19 cellular contexts compared by ENCODE assay signal in genomic region chr5:32526815-32527214, GRCh38. TPM values are rescaled to one million over a fixed set of nuclear protein-coding genes. Genes with fewer than 3 reads are reported as not detected.
A peak's percentile ranks its signal among the peaks of the same experiment; 100 is the strongest.
DNase-seq lines count a peak whose midpoint lies in the region; TF ChIP-seq lines count a peak whose summit lies in the region.
"Had no signal": no experiment of that assay in that cellular context is flagged by ENCODE, and none has a peak within 500 bp of the region (broad histone marks: within the 10 kb centered on the region; RNA-seq: fewer than 3 reads in every experiment).

No MANE protein-coding gene starts in this region.

- no peaks in the 10 kb centered on the region for H3K79me2 ChIP-seq in neural progenitor cell (ENCODE audit: low read depth)

- no peak overlapping the region for H3K4me2 ChIP-seq in neural progenitor cell
- H3K4me2 ChIP-seq: BLaER1, KMS-11 had no signal

- H3K27me3 ChIP-seq in Caco-2 (replicated peaks; ENCODE audit: control insufficient read depth, insufficient read depth, low read length) (no peaks in the 10 kb centered on the region), neural progenitor cell (no peaks in the 10 kb centered on the region)
- H3K27me3 ChIP-seq: BLaER1, Peyer's patch, SJCRH30 had no signal

- H3K4me3 ChIP-seq in Caco-2 (ENCODE audit: low read depth, low read length) (no peak overlapping the region), neural progenitor cell (no peak overlapping the region)
- H3K4me3 ChIP-seq: BLaER1, Peyer's patch, SJCRH30 had no signal

- no peak for TF ChIP-seq CTCF in CD14-positive monocyte (IDR thresholded peaks at IDR 0.05)
- TF ChIP-seq CTCF in Caco-2 (IDR thresholded peaks at IDR 0.05; ENCODE audit: insufficient read depth in 1 of 2, low read depth in 1 of 2, low read length in 1 of 2, severe bottlenecking in 1 of 2, unreplicated experiment in 1 of 2): no peak
- TF ChIP-seq CTCF in neural progenitor cell (IDR thresholded peaks at IDR 0.05): no peak

- peaks cover 10% of the 10 kb centered on the region for H3K4me1 ChIP-seq in Caco-2
- no peaks in the 10 kb centered on the region for H3K4me1 ChIP-seq in neural progenitor cell
- H3K4me1 ChIP-seq: BLaER1, Peyer's patch, SJCRH30 had no signal

- peaks cover 3 to 11% (median 4%) of the 10 kb centered on the region in 3 donors for H3K27me3 Mint-ChIP-seq in CD14-positive monocyte (ENCODE audit: low read depth in 3 of 3)
- no peaks in the 10 kb centered on the region for H3K27me3 Mint-ChIP-seq in Caco-2 (ENCODE audit: insufficient read depth, unreplicated experiment)
- H3K27me3 Mint-ChIP-seq in neural progenitor cell (ENCODE audit: insufficient read depth, low read depth): peaks cover 3% of the 10 kb centered on the region

- CTCF ChIA-PET in Caco-2 (lab: Charles Lee): no interaction called here

- H3K4me1 Mint-ChIP-seq in CD14-positive monocyte (peaks cover 42% of the 10 kb centered on the region), Caco-2 (ENCODE audit: low read depth, unreplicated experiment) (peaks cover 12% of the 10 kb centered on the region), neural progenitor cell (peaks cover 7% of the 10 kb centered on the region)

- H4K20me1 ChIP-seq in neural progenitor cell (ENCODE audit: low read depth): no peaks in the 10 kb centered on the region
- H4K20me1 ChIP-seq: BLaER1 had no signal

- intact Hi-C loops in CD14-positive monocyte (cut with micrococcal nuclease): loop anchor here in 1 of 2 donors (10.0 kb wide), 1 partner anchor 82 kb away; the partner anchor contains the start of gene ZFR
- intact Hi-C loops in Caco-2 (cut with micrococcal nuclease; ENCODE audit: unreplicated experiment): loop anchor here (2.0 to 5.0 kb wide), 2 partner anchors 45 to 60 kb away; no protein-coding TSS in a partner anchor

- H3K9me3 Mint-ChIP-seq in CD14-positive monocyte (no peaks in the 10 kb centered on the region), Caco-2 (ENCODE audit: unreplicated experiment) (peaks cover 10% of the 10 kb centered on the region), neural progenitor cell (no peaks in the 10 kb centered on the region)
- H3K9me3 Mint-ChIP-seq: H9 had no signal

- H3K27ac Mint-ChIP-seq in CD14-positive monocyte: peak overlapping the region; percentile 5 to 90 (median 70)
- H3K27ac Mint-ChIP-seq in Caco-2 (ENCODE audit: unreplicated experiment): peak overlapping the region; percentile 26
- no peak overlapping the region for H3K27ac Mint-ChIP-seq in neural progenitor cell
- H3K27ac Mint-ChIP-seq: H9 had no signal

- no peak overlapping the region for H3K27ac ChIP-seq in neural progenitor cell
- H3K27ac ChIP-seq: BLaER1, HL-60, KMS-11, Peyer's patch, SJCRH30 had no signal

- H3K9ac ChIP-seq in neural progenitor cell: no peak overlapping the region
- H3K9ac ChIP-seq: BLaER1, KMS-11 had no signal

- H3K36me3 Mint-ChIP-seq in CD14-positive monocyte: no peaks in the 10 kb centered on the region
- no peaks in the 10 kb centered on the region for H3K36me3 Mint-ChIP-seq in Caco-2 (ENCODE audit: insufficient read depth, unreplicated experiment)
- H3K36me3 Mint-ChIP-seq in neural progenitor cell: no peaks in the 10 kb centered on the region

- DNase-seq in CD14-positive monocyte (ENCODE audit: low spot score): no peak
- DNase-seq in Caco-2: no peak
- DNase-seq in MV-4-11 (lab: John Stamatoyannopoulos, UW): peak; percentile 11
- DNase-seq in fibroblast of peridontal ligament (ENCODE audit: extremely low read depth): peak; percentile 8
- no peak for DNase-seq in neural progenitor cell (ENCODE audit: low spot score)
- no peak for DNase-seq in COLO668 (lab: John Stamatoyannopoulos, UW; ENCODE audit: unreplicated experiment)
- no peak for DNase-seq in SHP77 (lab: John Stamatoyannopoulos, UW)
- DNase-seq: DMS79, H9, NCI-H1092, NCI-H146, NCI-H2029, NCI-H2227 treated with DMSO at 0.1 percent for 48 hours, NCI-H510A, Peyer's patch, SJCRH30 had no signal

- H3F3A ChIP-seq in neural progenitor cell (ENCODE audit: low read depth): no peaks in the 10 kb centered on the region

- H3K36me3 ChIP-seq in Caco-2 (ENCODE audit: control insufficient read depth, insufficient read depth, low read length) (no peaks in the 10 kb centered on the region), neural progenitor cell (no peaks in the 10 kb centered on the region)
- H3K36me3 ChIP-seq: BLaER1, Peyer's patch, SJCRH30 had no signal

- no TSS peak for BruUV-seq in Caco-2 (replicated peaks; lab: Mats Ljungman, UMichigan)

- H3K4me3 Mint-ChIP-seq in CD14-positive monocyte (peak overlapping the region in 1 of 2 donors; percentile 17), Caco-2 (ENCODE audit: unreplicated experiment) (no peak overlapping the region), neural progenitor cell (no peak overlapping the region)
- H3K4me3 Mint-ChIP-seq: H9 had no signal

- no peaks in the 10 kb centered on the region for H3K9me3 ChIP-seq in Caco-2
- no peaks in the 10 kb centered on the region for H3K9me3 ChIP-seq in neural progenitor cell (ENCODE audit: low read depth)
- H3K9me3 ChIP-seq: Peyer's patch, SJCRH30 had no signal

- no peak overlapping the region for H2AFZ ChIP-seq in neural progenitor cell (replicated peaks)

- POLR2A ChIA-PET in Caco-2 (lab: Charles Lee): no interaction called here

RNA-seq across cellular contexts. Expression of gene SUB1, which starts 58.5 kb away (rescaled TPM):
- 100 to 1,000 TPM; 399 to 454 TPM for polyA plus RNA-seq in CD14-positive monocyte
- total RNA-seq in Caco-2 (2022): 281 and 293 TPM in 2 replicates
- 324 and 789 TPM in 2 replicates for total RNA-seq in neural progenitor cell (ENCODE audit: low replicate concordance)

Comparison
In these comparisons a context has a peak if more than half of its experiments do, and no peak if none do; other contexts are left out.
1. DNase-seq: peak in MV-4-11 (single experiment) and fibroblast of peridontal ligament (single experiment); none in CD14-positive monocyte (single experiment), Caco-2 (0 of 2), neural progenitor cell (single experiment), COLO668 (single experiment) and SHP77 (0 of 2).